ENCODE assay signal across 7 cellular contexts in genomic region chr3:150220791-150221190, GRCh38.
DNase-seq lines count a peak whose midpoint lies in the region; ATAC-seq, FAIRE-seq and TF ChIP-seq lines count a peak whose summit lies in the region.

No MANE protein-coding gene starts in this region.

- 38% methylated on average over 5 of the region's 5 CpGs for WGBS in right lobe of liver (ENCODE audit: insufficient coverage, low coverage, low lambda C conversion rate, missing lambda C conversion rate)

- no peak for FAIRE-seq in astrocyte (lab: Jason Lieb, UNC)

- DNase-seq in astrocyte (ENCODE audit: low read depth) (no peak), right lobe of liver (no peak), tibial artery (no peak)
- no peak for DNase-seq in activated naive CD4-positive, alpha-beta T cell treated with anti-CD3 and anti-CD28 coated beads, Interleukin-2, amount 50 U/mL, for 72 hours (ENCODE audit: low spot score in 2 of 2)

- H3K4me1 ChIP-seq in HUES6 (ENCODE audit: control insufficient read depth, insufficient read depth, low read length) (peaks cover 35% of the 10 kb centered on the region), astrocyte (ENCODE audit: insufficient read depth, low read length) (peaks cover 15% of the 10 kb centered on the region), right lobe of liver (peaks cover 0 to 5% (median 0%) of the 10 kb centered on the region in 4 donors), tibial artery (peaks cover 0 to 22% (median 6%) of the 10 kb centered on the region in 4 donors)

- H3K27ac Mint-ChIP-seq in astrocyte (ENCODE audit: unreplicated experiment): no peak overlapping the region
- no peak overlapping the region for H3K27ac Mint-ChIP-seq in activated naive CD4-positive, alpha-beta T cell treated with anti-CD3 and anti-CD28 coated beads, Interleukin-2, amount 50 U/mL, for 72 hours

- H3K9me3 ChIP-seq in HUES6 (ENCODE audit: control insufficient read depth, insufficient read depth, low read depth, low read length) (peaks cover 12% of the 10 kb centered on the region), astrocyte (ENCODE audit: insufficient read depth, low read depth, low read length) (no peaks in the 10 kb centered on the region), right lobe of liver (no peaks in the 10 kb centered on the region), tibial artery (no peaks in the 10 kb centered on the region)

- H4K20me1 ChIP-seq in astrocyte (ENCODE audit: insufficient read depth, low read length): no peaks in the 10 kb centered on the region

- H3K9me3 Mint-ChIP-seq in astrocyte (ENCODE audit: unreplicated experiment): peaks cover 7% of the 10 kb centered on the region
- H3K9me3 Mint-ChIP-seq in activated naive CD4-positive, alpha-beta T cell treated with anti-CD3 and anti-CD28 coated beads, Interleukin-2, amount 50 U/mL, for 72 hours: no peaks in the 10 kb centered on the region

- peak overlapping the region; percentile 66 for H2AFZ ChIP-seq in astrocyte (ENCODE audit: low read depth, low read length)

- H3K9ac ChIP-seq in HUES6 (ENCODE audit: low read length) (no peak overlapping the region), astrocyte (ENCODE audit: low read length) (peak overlapping the region; percentile 42)

- intact Hi-C loops in right lobe of liver (cut with DNase I) (no loop called here), tibial artery (cut with DNase I; ENCODE audit: low total_unique reads) (no loop called here)

- ATAC-seq in right lobe of liver: no peak
- no peak for ATAC-seq in activated naive CD4-positive, alpha-beta T cell treated with anti-CD3 and anti-CD28 coated beads, Interleukin-2, amount 50 U/mL, for 72 hours
- ATAC-seq in GM18870 (IDR thresholded peaks at IDR 0.05; ENCODE audit: unreplicated experiment): no peak
- ATAC-seq in GM18867 (IDR thresholded peaks at IDR 0.05; ENCODE audit: unreplicated experiment): no peak

- H3K4me1 Mint-ChIP-seq in astrocyte (ENCODE audit: low read depth, unreplicated experiment): peaks cover 17% of the 10 kb centered on the region

- H3K4me3 ChIP-seq in HUES6 (ENCODE audit: low read depth, low read length) (peak overlapping the region; percentile 56), astrocyte (ENCODE audit: insufficient read depth, low read depth, low read length) (peak overlapping the region; percentile 36), right lobe of liver (peak overlapping the region; percentile 10 to 34 (median 33)), tibial artery (peak overlapping the region; percentile 32 to 38)

- H3K4me2 ChIP-seq in astrocyte (ENCODE audit: low read length): peak overlapping the region; percentile 67

- peaks cover 7% of the 10 kb centered on the region for H3K27me3 Mint-ChIP-seq in astrocyte (ENCODE audit: low read depth, unreplicated experiment)

- H3K36me3 Mint-ChIP-seq in astrocyte (ENCODE audit: low read depth, unreplicated experiment): peaks cover 3% of the 10 kb centered on the region
- no peaks in the 10 kb centered on the region for H3K36me3 Mint-ChIP-seq in activated naive CD4-positive, alpha-beta T cell treated with anti-CD3 and anti-CD28 coated beads, Interleukin-2, amount 50 U/mL, for 72 hours

- H3K27ac ChIP-seq in HUES6 (ENCODE audit: low read depth, low read length): no peak overlapping the region
- no peak overlapping the region for H3K27ac ChIP-seq in astrocyte (ENCODE audit: low read depth, low read length)
- H3K27ac ChIP-seq in right lobe of liver: no peak overlapping the region
- H3K27ac ChIP-seq in tibial artery: no peak overlapping the region

- no peak for TF ChIP-seq CTCF in astrocyte (IDR thresholded peaks at IDR 0.05; ENCODE audit: insufficient read depth, low read depth, low read length)
- TF ChIP-seq CTCF in right lobe of liver (IDR thresholded peaks at IDR 0.05): no peak
- no peak for TF ChIP-seq CTCF in tibial artery (IDR thresholded peaks at IDR 0.05)

- H3K36me3 ChIP-seq in HUES6 (ENCODE audit: control insufficient read depth, insufficient read depth, low read length) (no peaks in the 10 kb centered on the region), astrocyte (ENCODE audit: insufficient read depth, low read length) (no peaks in the 10 kb centered on the region), right lobe of liver (no peaks in the 10 kb centered on the region), tibial artery (no peaks in the 10 kb centered on the region)

- no peaks in the 10 kb centered on the region for H3K79me2 ChIP-seq in astrocyte (ENCODE audit: insufficient read depth, low read length)

- H3K4me3 Mint-ChIP-seq in astrocyte (ENCODE audit: unreplicated experiment): peak overlapping the region; percentile 40

- no peak for TF ChIP-seq POLR2A in right lobe of liver (IDR thresholded peaks at IDR 0.05)

- H3K27me3 ChIP-seq in HUES6 (ENCODE audit: control insufficient read depth, insufficient read depth, low read length): peaks cover 8% of the 10 kb centered on the region
- H3K27me3 ChIP-seq in astrocyte (ENCODE audit: insufficient read depth, low read length): no peaks in the 10 kb centered on the region
- H3K27me3 ChIP-seq in right lobe of liver: no peaks in the 10 kb centered on the region
- H3K27me3 ChIP-seq in tibial artery: no peaks in the 10 kb centered on the region
